ENCODE assay signal across 15 cellular contexts in the genomic region with DNA sequence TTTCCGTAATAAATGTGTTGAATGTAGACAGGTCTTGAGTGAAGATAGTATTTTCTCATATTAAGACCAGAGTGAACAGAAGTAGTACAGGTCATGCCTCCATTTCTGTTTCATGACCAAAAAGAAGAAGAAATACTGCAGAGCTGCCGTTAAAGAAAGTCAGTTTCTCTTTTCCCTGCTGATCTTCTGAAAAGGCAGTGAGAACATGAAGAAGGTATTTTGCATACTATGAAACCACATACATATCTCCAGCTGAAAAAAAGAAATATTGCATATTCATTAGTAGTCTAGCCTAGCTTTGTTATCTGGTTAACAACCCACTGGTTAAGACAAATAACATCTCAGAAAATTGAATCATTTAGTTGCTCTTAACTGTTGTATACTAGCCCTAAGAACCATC.
A peak's percentile ranks its signal among the peaks of the same experiment; 100 is the strongest.
DNase-seq lines count a peak whose midpoint lies in the region; ATAC-seq and TF ChIP-seq lines count a peak whose summit lies in the region.
"Had no signal": no experiment of that assay in that cellular context is flagged by ENCODE, and none has a peak within 500 bp of the region (broad histone marks: within the 10 kb centered on the region; RNA-seq: fewer than 3 reads in every experiment).

No MANE protein-coding gene starts in this region.

- no peak overlapping the region for H3K4me3 ChIP-seq in left ventricle myocardium inferior
- H3K4me3 ChIP-seq: BLaER1 treated with 17β-estradiol and CSF1 and Interleukin-3, amounts not matched to agents 10 nM and 100 nM had no signal

- peaks cover 7% of the 10 kb centered on the region for H3K4me1 ChIP-seq in left ventricle myocardium inferior

- intact Hi-C loops in activated B cell treated with CpG ODN at 0.5 μM for 24 hours (cut with micrococcal nuclease): loop anchor here (5.0 kb wide), 1 partner anchor 137 kb away; the partner anchor contains the start of genes ITFG1 and PHKB
- intact Hi-C loops in left ventricle myocardium inferior (cut with micrococcal nuclease): no loop called here

- H3K4me3 Mint-ChIP-seq in activated B cell treated with CpG ODN at 0.5 μM for 24 hours: no peak overlapping the region

- H3K36me3 Mint-ChIP-seq in activated B cell treated with CpG ODN at 0.5 μM for 24 hours (ENCODE audit: low read depth): peaks cover 58% of the 10 kb centered on the region

- H3K9me3 ChIP-seq in left ventricle myocardium inferior (replicated peaks): no peaks in the 10 kb centered on the region
- H3K9me3 ChIP-seq: BLaER1 treated with 17β-estradiol and CSF1 and Interleukin-3, amounts not matched to agents 10 nM and 100 nM; SK-N-SH had no signal

- POLR2A ChIA-PET in activated B cell treated with CpG ODN at 0.5 μM for 24 hours (lab: Charles Lee): interaction anchor here (1.1 to 2.0 kb wide), 3 partner anchors 19 to 626 kb away, joined by 3 to 9 read pairs (median 4); partner anchors contain the start of genes ITFG1 and PHKB

- H3K27me3 ChIP-seq in left ventricle myocardium inferior (ENCODE audit: low read depth): no peaks in the 10 kb centered on the region
- H3K27me3 ChIP-seq: BLaER1 treated with 17β-estradiol and CSF1 and Interleukin-3, amounts not matched to agents 10 nM and 100 nM had no signal

- ATAC-seq in GM18517 (IDR thresholded peaks at IDR 0.05; ENCODE audit: unreplicated experiment) (peak; percentile 92), GM21381 (IDR thresholded peaks at IDR 0.05; ENCODE audit: unreplicated experiment) (peak; percentile 83), HG02981 (IDR thresholded peaks at IDR 0.05; ENCODE audit: unreplicated experiment) (peak; percentile 72), activated B cell treated with CpG ODN at 0.5 μM for 24 hours (ENCODE audit: low read depth) (peak; percentile 57)

- TF ChIP-seq CTCF in activated B cell treated with CpG ODN at 0.5 μM for 24 hours (IDR thresholded peaks at IDR 0.05) (no peak), left ventricle myocardium inferior (IDR thresholded peaks at IDR 0.05; ENCODE audit: borderline replicate concordance) (no peak)

- H3K36me3 ChIP-seq in left ventricle myocardium inferior: peaks cover 60% of the 10 kb centered on the region

- no peaks in the 10 kb centered on the region for H3K27me3 Mint-ChIP-seq in activated B cell treated with CpG ODN at 0.5 μM for 24 hours

- H3K27ac Mint-ChIP-seq in activated B cell treated with CpG ODN at 0.5 μM for 24 hours: peak overlapping the region; percentile 69

- H3K4me1 Mint-ChIP-seq in activated B cell treated with CpG ODN at 0.5 μM for 24 hours: peaks cover 16% of the 10 kb centered on the region

- CTCF ChIA-PET in activated B cell treated with CpG ODN at 0.5 μM for 24 hours (lab: Charles Lee): no interaction called here

- no peaks in the 10 kb centered on the region for H3K9me3 Mint-ChIP-seq in activated B cell treated with CpG ODN at 0.5 μM for 24 hours

- H3K27ac ChIP-seq in left ventricle myocardium inferior (replicated peaks): no peak overlapping the region
- H3K27ac ChIP-seq: BLaER1 treated with 17β-estradiol and CSF1 and Interleukin-3, amounts not matched to agents 10 nM and 100 nM had no signal

- no peak for DNase-seq in activated B cell treated with CpG ODN at 0.5 μM for 24 hours
- no peak for DNase-seq in SKM-1 (lab: John Stamatoyannopoulos, UW; ENCODE audit: unreplicated experiment)
- DNase-seq in SK-N-DZ (ENCODE audit: low spot score): no peak
- no peak for DNase-seq in NCI-H1436 treated with DMSO at 0.1 percent for 48 hours (lab: John Stamatoyannopoulos, UW)
- no peak for DNase-seq in left ventricle myocardium inferior
- DNase-seq: activated CD4-positive, alpha-beta T cell treated with anti-CD3 and anti-CD28 coated beads, Interleukin-2, amount 50 U/mL, for 1 hour; activated effector memory CD4-positive, alpha-beta T cell treated with anti-CD3 and anti-CD28 coated beads, Interleukin-2, amount 50 U/mL, for 16 hours; mesendoderm; NCI-H1092 treated with DMSO at 0.1 percent for 48 hours; NCI-H774; SK-N-SH had no signal
